In the genomic region with DNA sequence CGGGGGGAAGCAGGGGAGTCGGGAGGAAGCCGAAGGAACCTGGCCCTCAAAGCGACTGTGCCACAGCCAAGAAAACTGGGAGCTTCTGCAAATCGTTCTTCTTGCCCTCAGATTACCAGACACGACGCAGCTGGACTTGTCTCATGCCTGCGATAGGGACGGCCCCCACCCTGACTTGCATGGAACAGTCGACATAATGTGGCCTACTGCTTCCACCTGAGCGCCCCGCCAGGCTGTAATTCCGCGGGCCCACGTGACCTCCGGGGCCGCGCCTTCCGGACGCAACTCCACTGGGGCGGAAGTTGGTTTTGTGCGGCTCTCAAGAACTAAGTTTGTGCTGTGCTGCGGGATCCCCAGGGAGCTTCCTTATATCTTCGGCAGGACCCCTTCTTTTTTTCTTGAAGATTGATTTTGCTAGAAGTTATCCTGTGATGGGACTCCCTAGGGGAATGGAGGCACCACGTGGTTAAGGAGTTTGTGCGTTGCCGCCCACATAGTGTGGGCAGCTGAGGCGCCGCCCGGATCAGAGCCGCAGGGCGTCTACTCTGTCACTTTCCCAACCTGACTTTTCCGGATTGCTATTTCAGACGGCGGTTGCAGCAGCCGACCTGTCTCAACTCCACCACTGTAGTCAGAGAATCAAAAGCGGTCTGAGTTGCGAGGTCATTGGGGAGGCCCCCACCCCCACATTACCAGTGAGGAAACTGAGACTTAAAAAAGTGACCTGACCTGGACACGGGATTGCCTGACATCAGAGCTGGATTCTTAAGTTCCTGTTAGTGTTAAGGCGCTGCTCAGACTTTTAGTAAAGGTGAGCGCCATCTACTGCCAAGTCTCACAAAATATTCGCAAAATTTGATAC, we compare ENCODE assay signal across 1 cellular context.
A peak's percentile ranks its signal among the peaks of the same experiment; 100 is the strongest.
TF ChIP-seq lines count a peak whose summit lies in the region.

No MANE protein-coding gene starts in this region.

TF ChIP-seq in GM12878, 131 proteins besides CTCF, POLR2A, EP300 and RAD21 (continued from another document):
- TF ChIP-seq, protein P1, sequence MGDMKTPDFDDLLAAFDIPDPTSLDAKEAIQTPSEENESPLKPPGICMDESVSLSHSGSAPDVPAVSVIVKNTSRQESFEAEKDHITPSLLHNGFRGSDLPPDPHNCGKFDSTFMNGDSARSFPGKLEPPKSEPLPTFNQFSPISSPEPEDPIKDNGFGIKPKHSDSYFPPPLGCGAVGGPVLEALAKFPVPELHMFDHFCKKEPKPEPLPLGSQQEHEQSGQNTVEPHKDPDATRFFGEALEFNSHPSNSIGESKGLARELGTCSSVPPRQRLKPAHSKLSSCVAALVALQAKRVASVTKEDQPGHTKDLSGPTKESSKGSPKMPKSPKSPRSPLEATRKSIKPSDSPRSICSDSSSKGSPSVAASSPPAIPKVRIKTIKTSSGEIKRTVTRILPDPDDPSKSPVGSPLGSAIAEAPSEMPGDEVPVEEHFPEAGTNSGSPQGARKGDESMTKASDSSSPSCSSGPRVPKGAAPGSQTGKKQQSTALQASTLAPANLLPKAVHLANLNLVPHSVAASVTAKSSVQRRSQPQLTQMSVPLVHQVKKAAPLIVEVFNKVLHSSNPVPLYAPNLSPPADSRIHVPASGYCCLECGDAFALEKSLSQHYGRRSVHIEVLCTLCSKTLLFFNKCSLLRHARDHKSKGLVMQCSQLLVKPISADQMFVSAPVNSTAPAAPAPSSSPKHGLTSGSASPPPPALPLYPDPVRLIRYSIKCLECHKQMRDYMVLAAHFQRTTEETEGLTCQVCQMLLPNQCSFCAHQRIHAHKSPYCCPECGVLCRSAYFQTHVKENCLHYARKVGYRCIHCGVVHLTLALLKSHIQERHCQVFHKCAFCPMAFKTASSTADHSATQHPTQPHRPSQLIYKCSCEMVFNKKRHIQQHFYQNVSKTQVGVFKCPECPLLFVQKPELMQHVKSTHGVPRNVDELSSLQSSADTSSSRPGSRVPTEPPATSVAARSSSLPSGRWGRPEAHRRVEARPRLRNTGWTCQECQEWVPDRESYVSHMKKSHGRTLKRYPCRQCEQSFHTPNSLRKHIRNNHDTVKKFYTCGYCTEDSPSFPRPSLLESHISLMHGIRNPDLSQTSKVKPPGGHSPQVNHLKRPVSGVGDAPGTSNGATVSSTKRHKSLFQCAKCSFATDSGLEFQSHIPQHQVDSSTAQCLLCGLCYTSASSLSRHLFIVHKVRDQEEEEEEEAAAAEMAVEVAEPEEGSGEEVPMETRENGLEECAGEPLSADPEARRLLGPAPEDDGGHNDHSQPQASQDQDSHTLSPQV (IDR thresholded peaks at IDR 0.05) = no peak
- TF ChIP-seq NR2C1 (IDR thresholded peaks at IDR 0.05) (no peak; the same call in 1 of the 2 replicates), NR2C2 (IDR thresholded peaks at IDR 0.05; ENCODE audit: borderline replicate concordance, control insufficient read depth, insufficient read length, low read depth) (no peak), IRF4 (IDR thresholded peaks at IDR 0.05; ENCODE audit: low read depth, low read length) (0 out of 2 replicates have a peak, but pooled peaks have one; percentile 13), MYB (IDR thresholded peaks at IDR 0.05; ENCODE audit: borderline replicate concordance, low read depth, low read length) (0 out of 2 replicates have a peak, but pooled peaks have one; percentile 41), ZNF622 (IDR thresholded peaks at IDR 0.05) (no peak), RCOR1 (conservative IDR thresholded peaks at IDR 0.05; ENCODE audit: low read depth, low read length) (peak; percentile 77), ZBED1 (IDR thresholded peaks at IDR 0.05; ENCODE audit: borderline replicate concordance) (peak; percentile 83), HDGF (IDR thresholded peaks at IDR 0.05) (peak; percentile 49; the same call in 1 of the 2 replicates), CHD4 (IDR thresholded peaks at IDR 0.05) (no peak), LARP7 (IDR thresholded peaks at IDR 0.05) (0 out of 2 replicates have a peak, but pooled peaks have one; percentile 44), FOXM1 (IDR thresholded peaks at IDR 0.05; ENCODE audit: low read depth, low read length) (peak; percentile 80), CHD2 (IDR thresholded peaks at IDR 0.05; ENCODE audit: borderline replicate concordance, low read depth, low read length) (peak; percentile 64; the same call in 1 of the 2 replicates), ASH2L (IDR thresholded peaks at IDR 0.05; ENCODE audit: borderline replicate concordance, low read depth) (peak; percentile 55; the same call in 1 of the 2 replicates), SP1 (IDR thresholded peaks at IDR 0.05; ENCODE audit: low read depth, low read length) (peak; percentile 85)
- TF ChIP-seq, protein P2, sequence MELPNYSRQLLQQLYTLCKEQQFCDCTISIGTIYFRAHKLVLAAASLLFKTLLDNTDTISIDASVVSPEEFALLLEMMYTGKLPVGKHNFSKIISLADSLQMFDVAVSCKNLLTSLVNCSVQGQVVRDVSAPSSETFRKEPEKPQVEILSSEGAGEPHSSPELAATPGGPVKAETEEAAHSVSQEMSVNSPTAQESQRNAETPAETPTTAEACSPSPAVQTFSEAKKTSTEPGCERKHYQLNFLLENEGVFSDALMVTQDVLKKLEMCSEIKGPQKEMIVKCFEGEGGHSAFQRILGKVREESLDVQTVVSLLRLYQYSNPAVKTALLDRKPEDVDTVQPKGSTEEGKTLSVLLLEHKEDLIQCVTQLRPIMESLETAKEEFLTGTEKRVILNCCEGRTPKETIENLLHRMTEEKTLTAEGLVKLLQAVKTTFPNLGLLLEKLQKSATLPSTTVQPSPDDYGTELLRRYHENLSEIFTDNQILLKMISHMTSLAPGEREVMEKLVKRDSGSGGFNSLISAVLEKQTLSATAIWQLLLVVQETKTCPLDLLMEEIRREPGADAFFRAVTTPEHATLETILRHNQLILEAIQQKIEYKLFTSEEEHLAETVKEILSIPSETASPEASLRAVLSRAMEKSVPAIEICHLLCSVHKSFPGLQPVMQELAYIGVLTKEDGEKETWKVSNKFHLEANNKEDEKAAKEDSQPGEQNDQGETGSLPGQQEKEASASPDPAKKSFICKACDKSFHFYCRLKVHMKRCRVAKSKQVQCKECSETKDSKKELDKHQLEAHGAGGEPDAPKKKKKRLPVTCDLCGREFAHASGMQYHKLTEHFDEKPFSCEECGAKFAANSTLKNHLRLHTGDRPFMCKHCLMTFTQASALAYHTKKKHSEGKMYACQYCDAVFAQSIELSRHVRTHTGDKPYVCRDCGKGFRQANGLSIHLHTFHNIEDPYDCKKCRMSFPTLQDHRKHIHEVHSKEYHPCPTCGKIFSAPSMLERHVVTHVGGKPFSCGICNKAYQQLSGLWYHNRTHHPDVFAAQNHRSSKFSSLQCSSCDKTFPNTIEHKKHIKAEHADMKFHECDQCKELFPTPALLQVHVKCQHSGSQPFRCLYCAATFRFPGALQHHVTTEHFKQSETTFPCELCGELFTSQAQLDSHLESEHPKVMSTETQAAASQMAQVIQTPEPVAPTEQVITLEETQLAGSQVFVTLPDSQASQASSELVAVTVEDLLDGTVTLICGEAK (IDR thresholded peaks at IDR 0.05; ENCODE audit: borderline replicate concordance) = peak; percentile 78; the same call in 1 of the 2 replicates
- TF ChIP-seq, protein P3, sequence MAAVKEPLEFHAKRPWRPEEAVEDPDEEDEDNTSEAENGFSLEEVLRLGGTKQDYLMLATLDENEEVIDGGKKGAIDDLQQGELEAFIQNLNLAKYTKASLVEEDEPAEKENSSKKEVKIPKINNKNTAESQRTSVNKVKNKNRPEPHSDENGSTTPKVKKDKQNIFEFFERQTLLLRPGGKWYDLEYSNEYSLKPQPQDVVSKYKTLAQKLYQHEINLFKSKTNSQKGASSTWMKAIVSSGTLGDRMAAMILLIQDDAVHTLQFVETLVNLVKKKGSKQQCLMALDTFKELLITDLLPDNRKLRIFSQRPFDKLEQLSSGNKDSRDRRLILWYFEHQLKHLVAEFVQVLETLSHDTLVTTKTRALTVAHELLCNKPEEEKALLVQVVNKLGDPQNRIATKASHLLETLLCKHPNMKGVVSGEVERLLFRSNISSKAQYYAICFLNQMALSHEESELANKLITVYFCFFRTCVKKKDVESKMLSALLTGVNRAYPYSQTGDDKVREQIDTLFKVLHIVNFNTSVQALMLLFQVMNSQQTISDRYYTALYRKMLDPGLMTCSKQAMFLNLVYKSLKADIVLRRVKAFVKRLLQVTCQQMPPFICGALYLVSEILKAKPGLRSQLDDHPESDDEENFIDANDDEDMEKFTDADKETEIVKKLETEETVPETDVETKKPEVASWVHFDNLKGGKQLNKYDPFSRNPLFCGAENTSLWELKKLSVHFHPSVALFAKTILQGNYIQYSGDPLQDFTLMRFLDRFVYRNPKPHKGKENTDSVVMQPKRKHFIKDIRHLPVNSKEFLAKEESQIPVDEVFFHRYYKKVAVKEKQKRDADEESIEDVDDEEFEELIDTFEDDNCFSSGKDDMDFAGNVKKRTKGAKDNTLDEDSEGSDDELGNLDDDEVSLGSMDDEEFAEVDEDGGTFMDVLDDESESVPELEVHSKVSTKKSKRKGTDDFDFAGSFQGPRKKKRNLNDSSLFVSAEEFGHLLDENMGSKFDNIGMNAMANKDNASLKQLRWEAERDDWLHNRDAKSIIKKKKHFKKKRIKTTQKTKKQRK (IDR thresholded peaks at IDR 0.05; ENCODE audit: low read depth, low read length) = no peak
- TF ChIP-seq, protein P4, sequence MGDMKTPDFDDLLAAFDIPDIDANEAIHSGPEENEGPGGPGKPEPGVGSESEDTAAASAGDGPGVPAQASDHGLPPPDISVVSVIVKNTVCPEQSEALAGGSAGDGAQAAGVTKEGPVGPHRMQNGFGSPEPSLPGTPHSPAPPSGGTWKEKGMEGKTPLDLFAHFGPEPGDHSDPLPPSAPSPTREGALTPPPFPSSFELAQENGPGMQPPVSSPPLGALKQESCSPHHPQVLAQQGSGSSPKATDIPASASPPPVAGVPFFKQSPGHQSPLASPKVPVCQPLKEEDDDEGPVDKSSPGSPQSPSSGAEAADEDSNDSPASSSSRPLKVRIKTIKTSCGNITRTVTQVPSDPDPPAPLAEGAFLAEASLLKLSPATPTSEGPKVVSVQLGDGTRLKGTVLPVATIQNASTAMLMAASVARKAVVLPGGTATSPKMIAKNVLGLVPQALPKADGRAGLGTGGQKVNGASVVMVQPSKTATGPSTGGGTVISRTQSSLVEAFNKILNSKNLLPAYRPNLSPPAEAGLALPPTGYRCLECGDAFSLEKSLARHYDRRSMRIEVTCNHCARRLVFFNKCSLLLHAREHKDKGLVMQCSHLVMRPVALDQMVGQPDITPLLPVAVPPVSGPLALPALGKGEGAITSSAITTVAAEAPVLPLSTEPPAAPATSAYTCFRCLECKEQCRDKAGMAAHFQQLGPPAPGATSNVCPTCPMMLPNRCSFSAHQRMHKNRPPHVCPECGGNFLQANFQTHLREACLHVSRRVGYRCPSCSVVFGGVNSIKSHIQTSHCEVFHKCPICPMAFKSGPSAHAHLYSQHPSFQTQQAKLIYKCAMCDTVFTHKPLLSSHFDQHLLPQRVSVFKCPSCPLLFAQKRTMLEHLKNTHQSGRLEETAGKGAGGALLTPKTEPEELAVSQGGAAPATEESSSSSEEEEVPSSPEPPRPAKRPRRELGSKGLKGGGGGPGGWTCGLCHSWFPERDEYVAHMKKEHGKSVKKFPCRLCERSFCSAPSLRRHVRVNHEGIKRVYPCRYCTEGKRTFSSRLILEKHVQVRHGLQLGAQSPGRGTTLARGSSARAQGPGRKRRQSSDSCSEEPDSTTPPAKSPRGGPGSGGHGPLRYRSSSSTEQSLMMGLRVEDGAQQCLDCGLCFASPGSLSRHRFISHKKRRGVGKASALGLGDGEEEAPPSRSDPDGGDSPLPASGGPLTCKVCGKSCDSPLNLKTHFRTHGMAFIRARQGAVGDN (IDR thresholded peaks at IDR 0.05) = no peak
